Comparison of ENCODE assay signal across 1 cellular context in genomic region chr22:25143161-25144076, GRCh38.
A peak's percentile ranks its signal among the peaks of the same experiment; 100 is the strongest.
TF ChIP-seq lines count a peak whose summit lies in the region.

No MANE protein-coding gene starts in this region.

TF ChIP-seq in HepG2, 621 proteins besides CTCF, POLR2A, EP300 and RAD21:
- TF ChIP-seq ZNF281 (CRISPR knock-in tag; IDR thresholded peaks at IDR 0.05; ENCODE audit: borderline replicate concordance) (no peak), ZSCAN25 (CRISPR knock-in tag; IDR thresholded peaks at IDR 0.05) (no peak), ZBTB33 (CRISPR knock-in tag; IDR thresholded peaks at IDR 0.05) (0 out of 2 replicates have a peak, but pooled peaks have one; percentile 24), ZFY (CRISPR knock-in tag; IDR thresholded peaks at IDR 0.05) (no peak), ZBTB39 (CRISPR knock-in tag; IDR thresholded peaks at IDR 0.05) (no peak), ZMYM3 (CRISPR knock-in tag; IDR thresholded peaks at IDR 0.05) (peak; percentile 92), MIER2 (CRISPR knock-in tag; IDR thresholded peaks at IDR 0.05) (no peak), SNAPC2 (CRISPR knock-in tag; IDR thresholded peaks at IDR 0.05) (0 out of 2 replicates have a peak, but pooled peaks have one; percentile 10), NFE2 (CRISPR knock-in tag; IDR thresholded peaks at IDR 0.05) (no peak), ZFP36 (IDR thresholded peaks at IDR 0.05; ENCODE audit: borderline replicate concordance, low read depth, low read length, partially characterized antibody) (peak; percentile 31), MYPOP (CRISPR knock-in tag; IDR thresholded peaks at IDR 0.05) (no peak), GATA4 (IDR thresholded peaks at IDR 0.05; ENCODE audit: borderline replicate concordance, low read depth) (no peak), KAT2B (IDR thresholded peaks at IDR 0.05; ENCODE audit: borderline replicate concordance, low read depth, low read length) (no peak), ZNF768 (CRISPR knock-in tag; IDR thresholded peaks at IDR 0.05) (peak; percentile 98), KDM1A (CRISPR knock-in tag; IDR thresholded peaks at IDR 0.05) (peak; percentile 38; the same call in 1 of the 2 replicates), IKZF1 (IDR thresholded peaks at IDR 0.05) (no peak), ZNF232 (CRISPR knock-in tag; IDR thresholded peaks at IDR 0.05; ENCODE audit: borderline replicate concordance) (no peak), ZNF121 (CRISPR knock-in tag; IDR thresholded peaks at IDR 0.05) (peak; percentile 88), SAFB2 (CRISPR knock-in tag; IDR thresholded peaks at IDR 0.05; ENCODE audit: borderline replicate concordance, low read depth) (no peak)
